Comparison of ENCODE assay signal across 8 cellular contexts in genomic region chr12:65881965-65882413, GRCh38. TPM values are rescaled to one million over a fixed set of nuclear protein-coding genes. Genes with fewer than 3 reads are reported as not detected.
A peak's percentile ranks its signal among the peaks of the same experiment; 100 is the strongest.
DNase-seq lines count a peak whose midpoint lies in the region; ATAC-seq, FAIRE-seq and TF ChIP-seq lines count a peak whose summit lies in the region.

No MANE protein-coding gene starts in this region.

- peak overlapping the region; percentile 46 for H3K4me3 Mint-ChIP-seq in activated B cell treated with CpG ODN at 0.5 μM for 24 hours
- H3K4me3 Mint-ChIP-seq in CD4-positive, alpha-beta memory T cell, result no peak overlapping the region
- no peak overlapping the region for H3K4me3 Mint-ChIP-seq in T-helper 2 cell treated with Interferon-gamma antibody and Interleukin-4, amounts not matched to agents 5 μg/mL and 100 μg/mL, for 36 hours

- H3K36me3 ChIP-seq in left ventricle myocardium inferior (no peaks in the 10 kb centered on the region), psoas muscle (ENCODE audit: insufficient read depth in 1 of 2, low read depth in 1 of 2) (no peaks in the 10 kb centered on the region)
- H3K36me3 ChIP-seq in CD4-positive, alpha-beta memory T cell (ENCODE audit: insufficient read depth, low read length), result no peaks in the 10 kb centered on the region

- H3K9me3 ChIP-seq in left ventricle myocardium inferior (replicated peaks) (no peaks in the 10 kb centered on the region), psoas muscle (no peaks in the 10 kb centered on the region)
- H3K9me3 ChIP-seq in CD4-positive, alpha-beta memory T cell (ENCODE audit: control insufficient read depth in 1 of 2, low read length in 2 of 2), result no peaks in the 10 kb centered on the region

- 3 to 8% (median 5%) methylated on average over 15 of the region's 15 CpGs for WGBS in psoas muscle, 3 donors

- intact Hi-C loops in activated B cell treated with CpG ODN at 0.5 μM for 24 hours (cut with micrococcal nuclease), result no loop called here
- intact Hi-C loops in left ventricle myocardium inferior (cut with micrococcal nuclease), result no loop called here
- intact Hi-C loops in psoas muscle (cut with DNase I), result no loop called here
- intact Hi-C loops in CD4-positive, alpha-beta memory T cell (cut with micrococcal nuclease), result no loop called here

- peak overlapping the region; percentile 63 for H3K4me3 ChIP-seq in left ventricle myocardium inferior
- peak overlapping the region; percentile 56 for H3K4me3 ChIP-seq in psoas muscle
- no peak overlapping the region for H3K4me3 ChIP-seq in CD4-positive, alpha-beta memory T cell (ENCODE audit: low read length in 2 of 2)

- CTCF ChIA-PET in activated B cell treated with CpG ODN at 0.5 μM for 24 hours (lab: Charles Lee), result no interaction called here
- CTCF ChIA-PET in CD4-positive, alpha-beta memory T cell (lab: Charles Lee; ENCODE audit: partially characterized antibody), result no interaction called here

- ATAC-seq in activated B cell treated with CpG ODN at 0.5 μM for 24 hours (ENCODE audit: low read depth), result no peak
- ATAC-seq in psoas muscle, result peak; percentile 90 to 95 (median 92)

- peaks cover 14% of the 10 kb centered on the region for H3K4me1 Mint-ChIP-seq in activated B cell treated with CpG ODN at 0.5 μM for 24 hours
- H3K4me1 Mint-ChIP-seq in CD4-positive, alpha-beta memory T cell, result no peaks in the 10 kb centered on the region
- H3K4me1 Mint-ChIP-seq in T-helper 2 cell treated with Interferon-gamma antibody and Interleukin-4, amounts not matched to agents 5 μg/mL and 100 μg/mL, for 36 hours (ENCODE audit: low read depth), result no peaks in the 10 kb centered on the region

- TF ChIP-seq CTCF in activated B cell treated with CpG ODN at 0.5 μM for 24 hours (IDR thresholded peaks at IDR 0.05) (no peak), left ventricle myocardium inferior (IDR thresholded peaks at IDR 0.05; ENCODE audit: borderline replicate concordance) (peak; percentile 50), psoas muscle (IDR thresholded peaks at IDR 0.05) (peak; percentile 40)

- no peaks in the 10 kb centered on the region for H3K36me3 Mint-ChIP-seq in activated B cell treated with CpG ODN at 0.5 μM for 24 hours (ENCODE audit: low read depth)
- no peaks in the 10 kb centered on the region for H3K36me3 Mint-ChIP-seq in CD4-positive, alpha-beta memory T cell
- no peaks in the 10 kb centered on the region for H3K36me3 Mint-ChIP-seq in T-helper 2 cell treated with Interferon-gamma antibody and Interleukin-4, amounts not matched to agents 5 μg/mL and 100 μg/mL, for 36 hours (ENCODE audit: low read depth)

- H3K27ac ChIP-seq in left ventricle myocardium inferior (replicated peaks), result peak overlapping the region; percentile 81
- H3K27ac ChIP-seq in psoas muscle, result peak overlapping the region; percentile 64
- H3K27ac ChIP-seq in CD4-positive, alpha-beta memory T cell (ENCODE audit: low read depth, low read length), result no peak overlapping the region

- FAIRE-seq in GM12891 (lab: Jason Lieb, UNC), result no peak

- H3K27ac Mint-ChIP-seq in activated B cell treated with CpG ODN at 0.5 μM for 24 hours, result no peak overlapping the region
- H3K27ac Mint-ChIP-seq in CD4-positive, alpha-beta memory T cell, result no peak overlapping the region
- H3K27ac Mint-ChIP-seq in T-helper 2 cell treated with Interferon-gamma antibody and Interleukin-4, amounts not matched to agents 5 μg/mL and 100 μg/mL, for 36 hours, result no peak overlapping the region

- H3K27me3 Mint-ChIP-seq in activated B cell treated with CpG ODN at 0.5 μM for 24 hours, result peaks cover 25% of the 10 kb centered on the region
- peaks cover 6 to 25% of the 10 kb centered on the region in 2 donors for H3K27me3 Mint-ChIP-seq in CD4-positive, alpha-beta memory T cell
- peaks cover 40% of the 10 kb centered on the region for H3K27me3 Mint-ChIP-seq in T-helper 2 cell treated with Interferon-gamma antibody and Interleukin-4, amounts not matched to agents 5 μg/mL and 100 μg/mL, for 36 hours (ENCODE audit: low read depth)

- peaks cover 25% of the 10 kb centered on the region for H3K4me1 ChIP-seq in left ventricle myocardium inferior
- H3K4me1 ChIP-seq in psoas muscle, result peaks cover 16% of the 10 kb centered on the region
- no peaks in the 10 kb centered on the region for H3K4me1 ChIP-seq in CD4-positive, alpha-beta memory T cell (ENCODE audit: insufficient read depth, low read length)

- H3K27me3 ChIP-seq in left ventricle myocardium inferior (ENCODE audit: low read depth) (no peaks in the 10 kb centered on the region), psoas muscle (ENCODE audit: insufficient read depth in 3 of 3, low read length in 2 of 3) (peaks cover 0 to 1% (median 0%) of the 10 kb centered on the region in 3 donors)
- H3K27me3 ChIP-seq in CD4-positive, alpha-beta memory T cell (ENCODE audit: insufficient read depth, low read length), result no peaks in the 10 kb centered on the region

- DNase-seq in GM12891 (ENCODE audit: insufficient read length, low spot score) (peak; percentile 11), activated B cell treated with CpG ODN at 0.5 μM for 24 hours (no peak), left ventricle myocardium inferior (peak; percentile 83), psoas muscle (peak; percentile 88 to 91), NCI-H2029 (lab: John Stamatoyannopoulos, UW) (no peak)
- DNase-seq in CD4-positive, alpha-beta memory T cell, result no peak
- DNase-seq in activated CD4-positive, alpha-beta T cell treated with anti-CD3 and anti-CD28 coated beads, Interleukin-2, amount 50 U/mL, for 1 hour, result no peak
- DNase-seq in T-helper 2 cell treated with Interferon-gamma antibody and Interleukin-4, amounts not matched to agents 5 μg/mL and 100 μg/mL, for 36 hours (ENCODE audit: low spot score), result no peak

- H3K9me3 Mint-ChIP-seq in activated B cell treated with CpG ODN at 0.5 μM for 24 hours, result no peaks in the 10 kb centered on the region
- H3K9me3 Mint-ChIP-seq in CD4-positive, alpha-beta memory T cell, result peaks cover 0 to 2% (median 0%) of the 10 kb centered on the region in 8 donors
- no peaks in the 10 kb centered on the region for H3K9me3 Mint-ChIP-seq in T-helper 2 cell treated with Interferon-gamma antibody and Interleukin-4, amounts not matched to agents 5 μg/mL and 100 μg/mL, for 36 hours

- POLR2A ChIA-PET in activated B cell treated with CpG ODN at 0.5 μM for 24 hours (lab: Charles Lee), result no interaction called here
- POLR2A ChIA-PET in CD4-positive, alpha-beta memory T cell (lab: Charles Lee; ENCODE audit: partially characterized antibody), result no interaction called here

- no peak for TF ChIP-seq POLR2A in GM12891 (IDR thresholded peaks at IDR 0.05; ENCODE audit: low read depth, low read length)

TF ChIP-seq in GM12891, 5 proteins besides CTCF, POLR2A, EP300 and RAD21:
- TF ChIP-seq SPI1 (IDR thresholded peaks at IDR 0.05; ENCODE audit: low read depth, low read length), result peak; percentile 59
- TF ChIP-seq POU2F2 (IDR thresholded peaks at IDR 0.05; ENCODE audit: low read depth, low read length), result no peak
TF ChIP-seq in GM12891: peak in this region for 1.

RNA-seq across cellular contexts. Expression of gene HMGA2, which starts 57.7 kb away (rescaled TPM):
- polyA plus RNA-seq in GM12891 (2012; ENCODE audit: low read depth, missing spikeins), result 3.2 TPM
- total RNA-seq in activated B cell treated with CpG ODN at 0.5 μM for 24 hours (not detected in 2 replicates), left ventricle myocardium inferior (not detected), psoas muscle (under 1 TPM in 2 of 4 donors, not detected in 2; 0.04 to 0.08 TPM)
- 1 to 10 TPM in 1 of 3 donors, not detected in 2; 3.3 TPM for polyA plus RNA-seq in psoas muscle
- total RNA-seq in CD4-positive, alpha-beta memory T cell, result not detected
- polyA plus RNA-seq in CD4-positive, alpha-beta memory T cell, result not detected

Comparison
In these comparisons a context has a peak if more than half of its experiments do, and no peak if none do; other contexts are left out.
1. DNase-seq: peak in GM12891 (single experiment), left ventricle myocardium inferior (single experiment) and psoas muscle (2 of 2); none in activated B cell treated with CpG ODN at 0.5 μM for 24 hours (single experiment), NCI-H2029 (single experiment), CD4-positive, alpha-beta memory T cell (0 of 5), activated CD4-positive, alpha-beta T cell treated with anti-CD3 and anti-CD28 coated beads, Interleukin-2, amount 50 U/mL, for 1 hour (single experiment) and T-helper 2 cell treated with Interferon-gamma antibody and Interleukin-4, amounts not matched to agents 5 μg/mL and 100 μg/mL, for 36 hours (single experiment).
2. H3K4me3 ChIP-seq: peak in left ventricle myocardium inferior (single experiment) and psoas muscle (single experiment); none in CD4-positive, alpha-beta memory T cell (0 of 2).